1 cellular context compared by ENCODE assay signal in genomic region chr12:120504587-120504986, GRCh38.
TF ChIP-seq lines count a peak whose summit lies in the region.

No MANE protein-coding gene starts in this region.

TF ChIP-seq in WTC11, 78 proteins besides CTCF, POLR2A, EP300 and RAD21 (continued from another document):
- TF ChIP-seq AR (CRISPR knock-in tag; IDR thresholded peaks at IDR 0.05) (no peak), NR1H2 (CRISPR knock-in tag; IDR thresholded peaks at IDR 0.05) (no peak), ZNF138 (CRISPR knock-in tag; conservative IDR thresholded peaks at IDR 0.05) (no peak), RORB (CRISPR knock-in tag; IDR thresholded peaks at IDR 0.05) (no peak), TEAD1 (CRISPR knock-in tag; IDR thresholded peaks at IDR 0.05) (no peak), NR2C2 (CRISPR knock-in tag; IDR thresholded peaks at IDR 0.05) (no peak), ZNF263 (CRISPR knock-in tag; IDR thresholded peaks at IDR 0.05; ENCODE audit: low read depth) (no peak), GTF2I (CRISPR knock-in tag; conservative IDR thresholded peaks at IDR 0.05) (no peak), SMAD4 (CRISPR knock-in tag; IDR thresholded peaks at IDR 0.05) (no peak)
- TF ChIP-seq, protein P1, sequence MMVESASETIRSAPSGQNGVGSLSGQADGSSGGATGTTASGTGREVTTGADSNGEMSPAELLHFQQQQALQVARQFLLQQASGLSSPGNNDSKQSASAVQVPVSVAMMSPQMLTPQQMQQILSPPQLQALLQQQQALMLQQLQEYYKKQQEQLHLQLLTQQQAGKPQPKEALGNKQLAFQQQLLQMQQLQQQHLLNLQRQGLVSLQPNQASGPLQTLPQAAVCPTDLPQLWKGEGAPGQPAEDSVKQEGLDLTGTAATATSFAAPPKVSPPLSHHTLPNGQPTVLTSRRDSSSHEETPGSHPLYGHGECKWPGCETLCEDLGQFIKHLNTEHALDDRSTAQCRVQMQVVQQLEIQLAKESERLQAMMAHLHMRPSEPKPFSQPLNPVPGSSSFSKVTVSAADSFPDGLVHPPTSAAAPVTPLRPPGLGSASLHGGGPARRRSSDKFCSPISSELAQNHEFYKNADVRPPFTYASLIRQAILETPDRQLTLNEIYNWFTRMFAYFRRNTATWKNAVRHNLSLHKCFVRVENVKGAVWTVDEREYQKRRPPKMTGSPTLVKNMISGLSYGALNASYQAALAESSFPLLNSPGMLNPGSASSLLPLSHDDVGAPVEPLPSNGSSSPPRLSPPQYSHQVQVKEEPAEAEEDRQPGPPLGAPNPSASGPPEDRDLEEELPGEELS (CRISPR knock-in tag; IDR thresholded peaks at IDR 0.05), result no peak
- TF ChIP-seq, protein P2, sequence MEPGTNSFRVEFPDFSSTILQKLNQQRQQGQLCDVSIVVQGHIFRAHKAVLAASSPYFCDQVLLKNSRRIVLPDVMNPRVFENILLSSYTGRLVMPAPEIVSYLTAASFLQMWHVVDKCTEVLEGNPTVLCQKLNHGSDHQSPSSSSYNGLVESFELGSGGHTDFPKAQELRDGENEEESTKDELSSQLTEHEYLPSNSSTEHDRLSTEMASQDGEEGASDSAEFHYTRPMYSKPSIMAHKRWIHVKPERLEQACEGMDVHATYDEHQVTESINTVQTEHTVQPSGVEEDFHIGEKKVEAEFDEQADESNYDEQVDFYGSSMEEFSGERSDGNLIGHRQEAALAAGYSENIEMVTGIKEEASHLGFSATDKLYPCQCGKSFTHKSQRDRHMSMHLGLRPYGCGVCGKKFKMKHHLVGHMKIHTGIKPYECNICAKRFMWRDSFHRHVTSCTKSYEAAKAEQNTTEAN (CRISPR knock-in tag; IDR thresholded peaks at IDR 0.05), result no peak
- TF ChIP-seq, protein P3, sequence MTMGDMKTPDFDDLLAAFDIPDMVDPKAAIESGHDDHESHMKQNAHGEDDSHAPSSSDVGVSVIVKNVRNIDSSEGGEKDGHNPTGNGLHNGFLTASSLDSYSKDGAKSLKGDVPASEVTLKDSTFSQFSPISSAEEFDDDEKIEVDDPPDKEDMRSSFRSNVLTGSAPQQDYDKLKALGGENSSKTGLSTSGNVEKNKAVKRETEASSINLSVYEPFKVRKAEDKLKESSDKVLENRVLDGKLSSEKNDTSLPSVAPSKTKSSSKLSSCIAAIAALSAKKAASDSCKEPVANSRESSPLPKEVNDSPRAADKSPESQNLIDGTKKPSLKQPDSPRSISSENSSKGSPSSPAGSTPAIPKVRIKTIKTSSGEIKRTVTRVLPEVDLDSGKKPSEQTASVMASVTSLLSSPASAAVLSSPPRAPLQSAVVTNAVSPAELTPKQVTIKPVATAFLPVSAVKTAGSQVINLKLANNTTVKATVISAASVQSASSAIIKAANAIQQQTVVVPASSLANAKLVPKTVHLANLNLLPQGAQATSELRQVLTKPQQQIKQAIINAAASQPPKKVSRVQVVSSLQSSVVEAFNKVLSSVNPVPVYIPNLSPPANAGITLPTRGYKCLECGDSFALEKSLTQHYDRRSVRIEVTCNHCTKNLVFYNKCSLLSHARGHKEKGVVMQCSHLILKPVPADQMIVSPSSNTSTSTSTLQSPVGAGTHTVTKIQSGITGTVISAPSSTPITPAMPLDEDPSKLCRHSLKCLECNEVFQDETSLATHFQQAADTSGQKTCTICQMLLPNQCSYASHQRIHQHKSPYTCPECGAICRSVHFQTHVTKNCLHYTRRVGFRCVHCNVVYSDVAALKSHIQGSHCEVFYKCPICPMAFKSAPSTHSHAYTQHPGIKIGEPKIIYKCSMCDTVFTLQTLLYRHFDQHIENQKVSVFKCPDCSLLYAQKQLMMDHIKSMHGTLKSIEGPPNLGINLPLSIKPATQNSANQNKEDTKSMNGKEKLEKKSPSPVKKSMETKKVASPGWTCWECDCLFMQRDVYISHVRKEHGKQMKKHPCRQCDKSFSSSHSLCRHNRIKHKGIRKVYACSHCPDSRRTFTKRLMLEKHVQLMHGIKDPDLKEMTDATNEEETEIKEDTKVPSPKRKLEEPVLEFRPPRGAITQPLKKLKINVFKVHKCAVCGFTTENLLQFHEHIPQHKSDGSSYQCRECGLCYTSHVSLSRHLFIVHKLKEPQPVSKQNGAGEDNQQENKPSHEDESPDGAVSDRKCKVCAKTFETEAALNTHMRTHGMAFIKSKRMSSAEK (CRISPR knock-in tag; IDR thresholded peaks at IDR 0.05; ENCODE audit: borderline replicate concordance), result no peak
- TF ChIP-seq, protein P4, sequence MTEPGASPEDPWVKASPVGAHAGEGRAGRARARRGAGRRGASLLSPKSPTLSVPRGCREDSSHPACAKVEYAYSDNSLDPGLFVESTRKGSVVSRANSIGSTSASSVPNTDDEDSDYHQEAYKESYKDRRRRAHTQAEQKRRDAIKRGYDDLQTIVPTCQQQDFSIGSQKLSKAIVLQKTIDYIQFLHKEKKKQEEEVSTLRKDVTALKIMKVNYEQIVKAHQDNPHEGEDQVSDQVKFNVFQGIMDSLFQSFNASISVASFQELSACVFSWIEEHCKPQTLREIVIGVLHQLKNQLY (CRISPR knock-in tag; IDR thresholded peaks at IDR 0.05), result no peak
TF ChIP-seq in WTC11: peak in this region for 0.
